8 cellular contexts compared by ENCODE assay signal in the genomic region with DNA sequence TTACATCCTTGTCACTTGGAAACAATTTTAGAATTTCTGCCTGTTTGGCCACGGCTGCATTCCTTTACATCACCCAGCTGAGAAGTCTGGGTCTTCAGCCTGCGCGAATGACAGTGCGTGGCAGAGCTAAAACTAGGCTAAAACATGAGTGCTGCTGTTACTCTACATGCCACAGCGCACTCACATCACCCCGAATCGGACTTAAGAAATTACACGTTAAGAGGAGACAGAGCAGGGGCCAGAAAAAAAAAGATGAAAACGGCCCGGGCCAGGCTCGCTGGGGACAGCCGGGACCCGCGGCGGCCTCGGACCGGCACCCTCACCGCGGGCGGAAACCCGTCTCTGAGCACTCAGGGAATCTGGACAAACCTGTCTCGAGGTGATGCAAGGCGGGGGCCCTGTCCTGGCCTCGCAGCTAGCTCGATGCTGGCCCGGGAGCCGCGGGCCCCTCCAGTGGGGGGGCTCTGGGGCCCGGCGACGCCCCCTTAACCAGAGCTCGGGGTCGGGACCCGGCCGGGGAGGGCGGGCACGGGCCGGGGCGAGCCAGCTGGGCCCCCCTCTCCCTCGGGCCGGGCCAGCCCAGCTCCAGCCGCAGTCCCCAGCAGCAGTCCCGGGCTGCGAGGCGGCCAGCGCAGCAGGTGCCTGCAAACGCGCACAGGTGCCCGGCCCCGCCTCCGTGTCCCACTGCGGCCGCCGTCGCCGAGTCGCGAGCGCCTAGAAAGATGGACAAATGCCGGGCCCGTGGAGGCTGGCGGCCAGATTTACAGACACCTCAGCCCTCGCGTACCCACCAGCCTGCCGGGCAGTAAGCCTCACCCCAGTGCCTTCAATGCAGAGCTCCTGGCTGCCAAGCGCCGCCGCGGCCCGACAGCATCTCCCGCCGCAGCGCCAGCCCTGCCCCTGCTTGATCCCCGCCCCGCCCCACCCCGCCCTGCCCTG. TPM values are rescaled to one million over a fixed set of nuclear protein-coding genes. Genes with fewer than 3 reads are reported as not detected.
DNase-seq lines count a peak whose midpoint lies in the region; ATAC-seq and TF ChIP-seq lines count a peak whose summit lies in the region.

A gene (minus strand): TSS at position 879 of the 939 bp plus-strand sequence. CDS start 2,950 bp downstream, outside the sequence.

- peaks cover 18% of the 10 kb centered on the region for H3K36me3 Mint-ChIP-seq in activated naive CD8-positive, alpha-beta T cell treated with anti-CD3 and anti-CD28 coated beads, Interleukin-2, amount 50 U/mL, for 24 hours (ENCODE audit: low read depth)

- 0 to 1% (median 0%) methylated on average over 31 to 75 of the region's 76 CpGs for WGBS in ovary, 3 donors

- H3K36me3 ChIP-seq in NT2/D1 (ENCODE audit: insufficient read depth, insufficient read length, low read length) (peaks cover 7% of the 10 kb centered on the region), ovary (no peaks in the 10 kb centered on the region)

- TF ChIP-seq EP300 in ovary (IDR thresholded peaks at IDR 0.05) = no peak

- peak within 1 kb of the TSS; percentile 87 for H3K9ac ChIP-seq in NT2/D1 (ENCODE audit: insufficient read length, low read depth)

- intact Hi-C loops in Right ventricle myocardium superior (cut with DNase I) (no loop called here), ovary (cut with DNase I) (no loop called here)

- peak within 1 kb of the TSS; percentile 87 to 92 for H3K27ac ChIP-seq in ovary

- TF ChIP-seq CTCF in ovary (IDR thresholded peaks at IDR 0.05) = no peak

- no peaks in the 10 kb centered on the region for H3K9me3 Mint-ChIP-seq in activated naive CD8-positive, alpha-beta T cell treated with anti-CD3 and anti-CD28 coated beads, Interleukin-2, amount 50 U/mL, for 24 hours

- peak within 1 kb of the TSS; percentile 99 for H3K4me3 Mint-ChIP-seq in activated naive CD8-positive, alpha-beta T cell treated with anti-CD3 and anti-CD28 coated beads, Interleukin-2, amount 50 U/mL, for 24 hours

- H3K4me1 ChIP-seq in NT2/D1 (ENCODE audit: insufficient read depth, insufficient read length) (peaks cover 8% of the 10 kb centered on the region), ovary (ENCODE audit: insufficient read depth) (peaks cover 9% of the 10 kb centered on the region)

- no peak for TF ChIP-seq POLR2A in ovary (IDR thresholded peaks at IDR 0.05)

- no peaks in the 10 kb centered on the region for H3K27me3 Mint-ChIP-seq in activated naive CD8-positive, alpha-beta T cell treated with anti-CD3 and anti-CD28 coated beads, Interleukin-2, amount 50 U/mL, for 24 hours

- peak; percentile 22 for ATAC-seq in GM18517 (IDR thresholded peaks at IDR 0.05; ENCODE audit: unreplicated experiment)
- peak; percentile 23 for ATAC-seq in HG03025 (IDR thresholded peaks at IDR 0.05; ENCODE audit: low FRiP score, unreplicated experiment)
- peak; percentile 15 for ATAC-seq in activated naive CD8-positive, alpha-beta T cell treated with anti-CD3 and anti-CD28 coated beads, Interleukin-2, amount 50 U/mL, for 24 hours
- ATAC-seq in Right ventricle myocardium superior (ENCODE audit: poor library complexity) = peak; percentile 48

- H3K9me3 ChIP-seq in NT2/D1 (ENCODE audit: insufficient read depth, low read length) (no peaks in the 10 kb centered on the region), ovary (no peaks in the 10 kb centered on the region)

- peaks cover 53% of the 10 kb centered on the region for H3K4me1 Mint-ChIP-seq in activated naive CD8-positive, alpha-beta T cell treated with anti-CD3 and anti-CD28 coated beads, Interleukin-2, amount 50 U/mL, for 24 hours

- peak within 1 kb of the TSS; percentile 93 for H3K27ac Mint-ChIP-seq in activated naive CD8-positive, alpha-beta T cell treated with anti-CD3 and anti-CD28 coated beads, Interleukin-2, amount 50 U/mL, for 24 hours

- DNase-seq in A172 (ENCODE audit: low spot score) (peak; percentile 22), NT2/D1 (ENCODE audit: low read depth, low spot score) (no peak), Right ventricle myocardium superior (peak; percentile 67), ovary (peak in 3 of 5 donors; percentile 25 to 63 (median 46)), NCI-H187 treated with DMSO at 0.1 percent for 48 hours (lab: John Stamatoyannopoulos, UW) (no peak)
- peak; percentile 38 for DNase-seq in activated naive CD8-positive, alpha-beta T cell treated with anti-CD3 and anti-CD28 coated beads, Interleukin-2, amount 50 U/mL, for 24 hours

- H3K27me3 ChIP-seq in NT2/D1 (ENCODE audit: insufficient read depth, insufficient read length) = peaks cover 14% of the 10 kb centered on the region
- H3K27me3 ChIP-seq in ovary = no peaks in the 10 kb centered on the region

- H3K4me3 ChIP-seq in NT2/D1 (ENCODE audit: insufficient read length, low read depth) (peak within 1 kb of the TSS; percentile 79), ovary (peak within 1 kb of the TSS; percentile 78)

RNA-seq across cellular contexts. Expression of the gene that starts here (rescaled TPM):
- 36.6 and 40.0 TPM in 2 replicates for total RNA-seq in A172 (2014; rRNA removed; shearing (Covaris generic))
- 87.9 TPM for total RNA-seq in Right ventricle myocardium superior
- 10 to 100 TPM; 29.9 to 51.5 (median 44.1) TPM for total RNA-seq in ovary
- polyA plus RNA-seq in ovary = 10 to 100 TPM; 28.5 to 43.4 TPM

Comparison
In these comparisons a context has a peak if more than half of its experiments do, and no peak if none do; other contexts are left out.
1. DNase-seq: peak in A172 (single experiment), activated naive CD8-positive, alpha-beta T cell treated with anti-CD3 and anti-CD28 coated beads, Interleukin-2, amount 50 U/mL, for 24 hours (single experiment), Right ventricle myocardium superior (single experiment) and ovary (3 of 5); none in NT2/D1 (single experiment) and NCI-H187 treated with DMSO at 0.1 percent for 48 hours (single experiment).
2. Peak in every context shown above with its lines, with median percentiles within 50 percentile points of each other: ATAC-seq.